In the genomic region with DNA sequence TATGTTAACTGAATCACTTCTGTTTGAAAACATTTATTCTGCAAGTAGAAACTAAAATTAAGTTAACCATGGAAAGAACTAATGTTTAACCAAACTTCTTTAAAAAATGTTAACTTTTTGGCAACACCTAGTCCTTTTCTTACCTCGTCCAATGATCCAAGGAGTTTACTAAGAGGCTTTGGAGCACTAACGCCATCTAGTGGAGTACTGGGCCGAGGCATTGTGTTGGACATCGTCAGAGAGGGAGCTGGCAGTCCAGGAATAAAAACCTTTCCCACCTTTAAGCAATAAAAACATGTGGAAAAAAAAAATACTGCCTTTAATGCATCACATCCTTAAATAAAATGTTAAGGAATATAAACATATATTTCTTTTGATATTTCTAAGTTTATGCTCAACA, we compare ENCODE assay signal across 9 cellular contexts. TPM values are rescaled to one million over a fixed set of nuclear protein-coding genes. Genes with fewer than 3 reads are reported as not detected.
DNase-seq lines count a peak whose midpoint lies in the region; ATAC-seq and TF ChIP-seq lines count a peak whose summit lies in the region.
"Not testable (repeated sequence)": the region's sequence is repeated elsewhere in the genome, so short reads cannot be mapped to it uniquely, and the experiment has no call there.
"Had no signal": no experiment of that assay in that cellular context is flagged by ENCODE, and none has a peak within 500 bp of the region (broad histone marks: within the 10 kb centered on the region; RNA-seq: fewer than 3 reads in every experiment).

No MANE protein-coding gene starts in this region.

- not testable (repeated sequence) for H3K79me2 ChIP-seq in DND-41 (ENCODE audit: insufficient read depth, low read length)

- H3K36me3 ChIP-seq in DND-41 (ENCODE audit: insufficient read depth, low read length); left lung; thoracic aorta: not testable (repeated sequence)

- TF ChIP-seq CTCF in DND-41 (IDR thresholded peaks at IDR 0.05; ENCODE audit: borderline replicate concordance, extremely low read depth, low read length, poor library complexity, severe bottlenecking), result peak; percentile 27
- peak in 1 of 2 donors; percentile 38 for TF ChIP-seq CTCF in left lung (IDR thresholded peaks at IDR 0.05)
- TF ChIP-seq CTCF in thoracic aorta (IDR thresholded peaks at IDR 0.05), result peak; percentile 6

- H3K9me3 ChIP-seq in DND-41 (ENCODE audit: insufficient read depth, low read length, severe bottlenecking); left lung; thoracic aorta: not testable (repeated sequence)

- intact Hi-C loops in left lung (cut with DNase I), result not testable (repeated sequence)

- H3K27ac ChIP-seq in DND-41 (ENCODE audit: low read length); left lung; thoracic aorta: not testable (repeated sequence)

- not testable (repeated sequence) for H3K4me2 ChIP-seq in DND-41 (ENCODE audit: insufficient read depth, low read length)

- H3K27ac Mint-ChIP-seq in effector memory CD8-positive, alpha-beta T cell, result not testable (repeated sequence)

- not testable (repeated sequence) for H3K4me1 ChIP-seq in DND-41 (ENCODE audit: insufficient read depth, low read length); left lung; thoracic aorta (ENCODE audit: control insufficient read depth in 1 of 2, low read depth in 2 of 2)

- peak; percentile 72 for DNase-seq in DND-41
- DNase-seq in activated CD4-positive, alpha-beta T cell treated with anti-CD3 and anti-CD28 coated beads for 24 hours (ENCODE audit: low read depth in 2 of 2), result peak; percentile 37 to 42
- peak; percentile 17 for DNase-seq in activated T-helper 9 cell treated with anti-CD3 and anti-CD28 coated beads, Interleukin-2, amount 50 U/mL, for 16 hours (ENCODE audit: low read depth)
- DNase-seq in effector memory CD8-positive, alpha-beta T cell, result peak; percentile 30 to 45 (median 42)
- DNase-seq in left lung; thoracic aorta (ENCODE audit: low spot score): not testable (repeated sequence)
- peak; percentile 45 for DNase-seq in stimulated activated CD4-positive, alpha-beta T cell treated with anti-CD3 and anti-CD28 coated beads, Interleukin-12 subunit alpha, Interleukin-12 subunit beta, amount 100 ng/mL, for 4 hours

- H3K4me3 ChIP-seq in DND-41 (ENCODE audit: low read depth in 1 of 2, low read length in 2 of 2); left lung; thoracic aorta: not testable (repeated sequence)

- H3K4me3 Mint-ChIP-seq in effector memory CD8-positive, alpha-beta T cell, result not testable (repeated sequence)

- H3K9ac ChIP-seq in DND-41 (ENCODE audit: low read depth, low read length), result not testable (repeated sequence)

- H3K27me3 Mint-ChIP-seq in effector memory CD8-positive, alpha-beta T cell, result not testable (repeated sequence)

- peak; percentile 93 for ATAC-seq in DND-41 (ENCODE audit: insufficient read depth, low read depth)
- peak; percentile 59 for ATAC-seq in HG03571 (IDR thresholded peaks at IDR 0.05; ENCODE audit: unreplicated experiment)
- ATAC-seq in effector memory CD8-positive, alpha-beta T cell (replicated peaks); thoracic aorta (ENCODE audit: insufficient number of reproducible peaks, low FRiP score, low read depth): not testable (repeated sequence)
- ATAC-seq in left lung, result peak; percentile 76

- not testable (repeated sequence) for H3K4me1 Mint-ChIP-seq in effector memory CD8-positive, alpha-beta T cell (ENCODE audit: low read depth in 2 of 2)

- H2AFZ ChIP-seq in DND-41 (ENCODE audit: low read depth, low read length), result not testable (repeated sequence)

- H3K9me3 Mint-ChIP-seq in effector memory CD8-positive, alpha-beta T cell, result not testable (repeated sequence)

- not testable (repeated sequence) for H3K27me3 ChIP-seq in DND-41 (ENCODE audit: insufficient read depth, low read length, poor library complexity); left lung; thoracic aorta (replicated peaks; ENCODE audit: insufficient read depth)

- not testable (repeated sequence) for H4K20me1 ChIP-seq in DND-41 (ENCODE audit: insufficient read depth, low read length)

- not testable (repeated sequence) for H3K36me3 Mint-ChIP-seq in effector memory CD8-positive, alpha-beta T cell (ENCODE audit: insufficient read depth)

RNA-seq across cellular contexts. Expression of gene RGPD3, which starts 2.4 kb away (rescaled TPM):
- total RNA-seq in left lung (under 1 TPM in 1 of 2 donors, not detected in 1; 0.17 TPM), thoracic aorta (1 to 10 TPM in 1 of 2 donors, under 1 TPM in 1; 0.27 to 1.1 TPM)

RNA-seq across cellular contexts. Expression of gene CD8B2, which starts 16.5 kb away (rescaled TPM):
- under 1 TPM in 1 of 2 donors, not detected in 1; 0.10 TPM for total RNA-seq in left lung
- total RNA-seq in thoracic aorta, result not detected
- total RNA-seq: activated B cell treated with CpG ODN at 0.5 μM for 24 hours had no signal
